ENCODE assay signal across 24 cellular contexts in genomic region chr9:95272830-95273229, GRCh38.
"Had no signal": no experiment of that assay in that cellular context is flagged by ENCODE, and none has a peak within 500 bp of the region (broad histone marks: within the 10 kb centered on the region; RNA-seq: fewer than 3 reads in every experiment).

No MANE protein-coding gene starts in this region.

- H3K36me3 ChIP-seq: colonic mucosa, esophagus squamous epithelium, gastrocnemius medialis, heart right ventricle, left lung, lower lobe of right lung had no signal

- DNase-seq: colonic mucosa; cortex of kidney; effector CD8-positive, alpha-beta T cell; effector memory CD8-positive, alpha-beta T cell; endodermal cell; erythroblast; esophagus squamous epithelium; foreskin fibroblast; foreskin melanocyte; glutamatergic neuron; head of caudate nucleus; heart right ventricle; hippocampal formation; left cardiac atrium; left lung; left ventricle myocardium superior; lower lobe of right lung; mesendoderm; mucosa of descending colon had no signal

- H3K27ac Mint-ChIP-seq: dendritic cell treated with granulocyte-macrophage colony-stimulating factor and Interleukin-4, amounts not matched to agents 40 ng/mL and 50 ng/mL, for 4 days; effector memory CD8-positive, alpha-beta T cell; endodermal cell had no signal

- H3K9me3 Mint-ChIP-seq: dendritic cell treated with granulocyte-macrophage colony-stimulating factor and Interleukin-4, amounts not matched to agents 40 ng/mL and 50 ng/mL, for 4 days; effector memory CD8-positive, alpha-beta T cell had no signal

- H3K4me3 Mint-ChIP-seq: dendritic cell treated with granulocyte-macrophage colony-stimulating factor and Interleukin-4, amounts not matched to agents 40 ng/mL and 50 ng/mL, for 4 days; effector memory CD8-positive, alpha-beta T cell; endodermal cell had no signal

- H3K4me1 ChIP-seq: gastrocnemius medialis, heart right ventricle, left lung, lower lobe of right lung had no signal

- ATAC-seq: effector memory CD8-positive, alpha-beta T cell; esophagus mucosa; heart right ventricle; left cardiac atrium; left lung; left ventricle myocardium superior; lower lobe of right lung; mucosa of descending colon had no signal

- H3K27ac ChIP-seq: colonic mucosa, epithelial cell of prostate, esophagus squamous epithelium, heart right ventricle, left lung, lower lobe of right lung had no signal

- H3K9me3 ChIP-seq: colonic mucosa, esophagus squamous epithelium, gastrocnemius medialis, left lung, lower lobe of right lung, mucosa of descending colon had no signal

- H3K27me3 ChIP-seq: colonic mucosa, esophagus squamous epithelium, gastrocnemius medialis, heart right ventricle, left lung had no signal

- H3K27me3 Mint-ChIP-seq: dendritic cell treated with granulocyte-macrophage colony-stimulating factor and Interleukin-4, amounts not matched to agents 40 ng/mL and 50 ng/mL, for 4 days; effector memory CD8-positive, alpha-beta T cell; naive B cell had no signal

- H3K4me3 ChIP-seq: colonic mucosa, esophagus squamous epithelium, gastrocnemius medialis, heart right ventricle, left lung, lower lobe of right lung, mucosa of descending colon had no signal
